ENCODE assay signal across 18 cellular contexts in genomic region chr16:24852281-24852721, GRCh38. TPM values are rescaled to one million over a fixed set of nuclear protein-coding genes. Genes with fewer than 3 reads are reported as not detected.
DNase-seq lines count a peak whose midpoint lies in the region; ATAC-seq and TF ChIP-seq lines count a peak whose summit lies in the region.
"Had no signal": no experiment of that assay in that cellular context is flagged by ENCODE, and none has a peak within 500 bp of the region (broad histone marks: within the 10 kb centered on the region; RNA-seq: fewer than 3 reads in every experiment).

No MANE protein-coding gene starts in this region.

- CTCF ChIA-PET in T-cell (lab: Charles Lee): no interaction called here

- no peak for TF ChIP-seq CTCF in C4-2B (conservative IDR thresholded peaks at IDR 0.05)
- TF ChIP-seq CTCF in GM23338 (conservative IDR thresholded peaks at IDR 0.05; ENCODE audit: low read depth in 2 of 2): no peak

- H3K27ac ChIP-seq in C4-2B (peak overlapping the region; percentile 9; the same call in 1 of the 2 replicates), GM23338 (ENCODE audit: low read depth) (no peak overlapping the region), caudate nucleus (ENCODE audit: low read depth, low read length) (peak overlapping the region; percentile 97)
- H3K27ac ChIP-seq: lower lobe of right lung, tibial artery had no signal

- H3K4me1 Mint-ChIP-seq in GM23338: no peaks in the 10 kb centered on the region; the same call in 2 of the 3 replicates
- H3K4me1 Mint-ChIP-seq in T-cell: peaks cover 0 to 5% (median 0%) of the 10 kb centered on the region in 3 donors
- H3K4me1 Mint-ChIP-seq: IgD-negative memory B cell, natural killer cell, WTC11 had no signal

- no peaks in the 10 kb centered on the region for H3K27me3 ChIP-seq in GM23338 (ENCODE audit: insufficient read depth)
- H3K27me3 ChIP-seq: tibial artery had no signal

- no peaks in the 10 kb centered on the region for H3F3A ChIP-seq in GM23338 (replicated peaks; ENCODE audit: low read depth)

- H4K20me1 ChIP-seq in GM23338 (replicated peaks; ENCODE audit: insufficient read depth): no peaks in the 10 kb centered on the region

- H3K4me1 ChIP-seq in GM23338 (ENCODE audit: insufficient read depth): no peaks in the 10 kb centered on the region

- H3K27me3 Mint-ChIP-seq in GM23338 (ENCODE audit: insufficient read depth, low read depth, poor library complexity): peaks cover 3% of the 10 kb centered on the region
- peaks cover 4 to 10% of the 10 kb centered on the region in 2 donors for H3K27me3 Mint-ChIP-seq in T-cell

- H3K27ac Mint-ChIP-seq in GM23338 (no peak overlapping the region), T-cell (no peak overlapping the region)
- H3K27ac Mint-ChIP-seq: IgD-negative memory B cell, natural killer cell, WTC11 had no signal

- no peaks in the 10 kb centered on the region for H3K79me2 ChIP-seq in GM23338 (replicated peaks; ENCODE audit: insufficient read depth)

- H3K36me3 ChIP-seq in GM23338 (ENCODE audit: insufficient read depth): no peaks in the 10 kb centered on the region
- H3K36me3 ChIP-seq: lower lobe of right lung, tibial artery had no signal

- H3K9me2 ChIP-seq in GM23338 (ENCODE audit: insufficient read depth): no peaks in the 10 kb centered on the region

- H3K4me3 Mint-ChIP-seq in GM23338 (no peak overlapping the region), T-cell (no peak overlapping the region)
- H3K4me3 Mint-ChIP-seq: IgD-negative memory B cell, natural killer cell, WTC11 had no signal

- POLR2A ChIA-PET in T-cell (lab: Charles Lee): no interaction called here

- H2AFZ ChIP-seq in GM23338: 0 out of 2 replicates have a peak overlapping the region, but pooled peaks have one; percentile 10

- no peak overlapping the region for H3K4me3 ChIP-seq in GM23338
- H3K4me3 ChIP-seq: lower lobe of right lung, tibial artery had no signal

- H3K36me3 Mint-ChIP-seq in GM23338 (ENCODE audit: low read depth) (no peaks in the 10 kb centered on the region), T-cell (no peaks in the 10 kb centered on the region)
- H3K36me3 Mint-ChIP-seq: natural killer cell, WTC11 had no signal

- ATAC-seq in GM23338 (no peak), T-cell (replicated peaks in 1 of 4) (no peak), HG02884 (IDR thresholded peaks at IDR 0.05; ENCODE audit: unreplicated experiment) (no peak)
- ATAC-seq: lower lobe of right lung, natural killer cell, WTC11 had no signal

- DNase-seq in GM23338 (ENCODE audit: low spot score): no peak
- peak in 20 of 61 donors; percentile 6 to 59 (median 18) for DNase-seq in caudate nucleus (lab: John Stamatoyannopoulos, UW)
- DNase-seq in mesenteric fat pad (ENCODE audit: low spot score): peak; percentile 87
- DNase-seq in T-cell: no peak
- no peak for DNase-seq in activated CD4-positive, CD25-positive, alpha-beta regulatory T cell treated with anti-CD3 and anti-CD28 coated beads, Interleukin-2, amount 50 U/mL, for 72 hours
- DNase-seq: activated naive CD4-positive, alpha-beta T cell; erythroblast; lower lobe of right lung; natural killer cell; NCI-H2107; stimulated activated CD4-positive, alpha-beta T cell treated with anti-CD3 and anti-CD28 coated beads, Interleukin-12 subunit alpha, Interleukin-12 subunit beta, amount 100 ng/mL, for 4 hours had no signal

- no peak overlapping the region for H3K4me2 ChIP-seq in GM23338

- no peaks in the 10 kb centered on the region for H3K9me3 Mint-ChIP-seq in GM23338
- H3K9me3 Mint-ChIP-seq in T-cell: no peaks in the 10 kb centered on the region
- H3K9me3 Mint-ChIP-seq: IgD-negative memory B cell, natural killer cell, WTC11 had no signal

TF ChIP-seq in GM23338, 12 proteins besides CTCF, POLR2A, EP300 and RAD21 (continues in another document):
- no peak for TF ChIP-seq JUNB (IDR thresholded peaks at IDR 0.05; ENCODE audit: unreplicated experiment)
- no peak for TF ChIP-seq EZH2 (IDR thresholded peaks at IDR 0.05; ENCODE audit: low read depth, unreplicated experiment)
- TF ChIP-seq EZH2phosphoT487 (IDR thresholded peaks at IDR 0.05; ENCODE audit: unreplicated experiment): no peak
- TF ChIP-seq STAT1 (IDR thresholded peaks at IDR 0.05; ENCODE audit: unreplicated experiment): no peak
- no peak for TF ChIP-seq ETS1 (IDR thresholded peaks at IDR 0.05)
- TF ChIP-seq POLR2AphosphoS5 (IDR thresholded peaks at IDR 0.05; ENCODE audit: low read depth): no peak
- no peak for TF ChIP-seq ZNF331 (CRISPR knock-in tag; IDR thresholded peaks at IDR 0.05; ENCODE audit: low read depth)
- TF ChIP-seq, protein P1, sequence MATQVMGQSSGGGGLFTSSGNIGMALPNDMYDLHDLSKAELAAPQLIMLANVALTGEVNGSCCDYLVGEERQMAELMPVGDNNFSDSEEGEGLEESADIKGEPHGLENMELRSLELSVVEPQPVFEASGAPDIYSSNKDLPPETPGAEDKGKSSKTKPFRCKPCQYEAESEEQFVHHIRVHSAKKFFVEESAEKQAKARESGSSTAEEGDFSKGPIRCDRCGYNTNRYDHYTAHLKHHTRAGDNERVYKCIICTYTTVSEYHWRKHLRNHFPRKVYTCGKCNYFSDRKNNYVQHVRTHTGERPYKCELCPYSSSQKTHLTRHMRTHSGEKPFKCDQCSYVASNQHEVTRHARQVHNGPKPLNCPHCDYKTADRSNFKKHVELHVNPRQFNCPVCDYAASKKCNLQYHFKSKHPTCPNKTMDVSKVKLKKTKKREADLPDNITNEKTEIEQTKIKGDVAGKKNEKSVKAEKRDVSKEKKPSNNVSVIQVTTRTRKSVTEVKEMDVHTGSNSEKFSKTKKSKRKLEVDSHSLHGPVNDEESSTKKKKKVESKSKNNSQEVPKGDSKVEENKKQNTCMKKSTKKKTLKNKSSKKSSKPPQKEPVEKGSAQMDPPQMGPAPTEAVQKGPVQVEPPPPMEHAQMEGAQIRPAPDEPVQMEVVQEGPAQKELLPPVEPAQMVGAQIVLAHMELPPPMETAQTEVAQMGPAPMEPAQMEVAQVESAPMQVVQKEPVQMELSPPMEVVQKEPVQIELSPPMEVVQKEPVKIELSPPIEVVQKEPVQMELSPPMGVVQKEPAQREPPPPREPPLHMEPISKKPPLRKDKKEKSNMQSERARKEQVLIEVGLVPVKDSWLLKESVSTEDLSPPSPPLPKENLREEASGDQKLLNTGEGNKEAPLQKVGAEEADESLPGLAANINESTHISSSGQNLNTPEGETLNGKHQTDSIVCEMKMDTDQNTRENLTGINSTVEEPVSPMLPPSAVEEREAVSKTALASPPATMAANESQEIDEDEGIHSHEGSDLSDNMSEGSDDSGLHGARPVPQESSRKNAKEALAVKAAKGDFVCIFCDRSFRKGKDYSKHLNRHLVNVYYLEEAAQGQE (IDR thresholded peaks at IDR 0.05; ENCODE audit: unreplicated experiment): no peak

RNA-seq across cellular contexts. Expression of gene SLC5A11, which starts 6.5 kb away (rescaled TPM):
- 0.07 TPM in 1 of 2 replicates, not detected in the other for total RNA-seq in GM23338 (2014; rRNA removed; shearing (Covaris generic))
- polyA plus RNA-seq in GM23338 (2016; fragmentation: Nextera tagmentation; extraction: Ambion mirVana): 0.10 TPM in 1 of 2 replicates, not detected in the other
- total RNA-seq in mesenteric fat pad: 0.16 TPM
- 1 to 10 TPM in 1 of 5 donors, under 1 TPM in 3, not detected in 1; 0.36 to 4.2 (median 0.62) TPM for total RNA-seq in T-cell
- total RNA-seq: T-helper 1 cell treated with Interleukin-12 subunit alpha and Interleukin-12 subunit beta and Interleukin-4 antibody, amounts not matched to agents 30 ng/mL and 1 ng/mL, for 36 hours; WTC11 had no signal
- polyA plus RNA-seq: BJ had no signal
